Comparison of ENCODE assay signal across 7 cellular contexts in the genomic region with DNA sequence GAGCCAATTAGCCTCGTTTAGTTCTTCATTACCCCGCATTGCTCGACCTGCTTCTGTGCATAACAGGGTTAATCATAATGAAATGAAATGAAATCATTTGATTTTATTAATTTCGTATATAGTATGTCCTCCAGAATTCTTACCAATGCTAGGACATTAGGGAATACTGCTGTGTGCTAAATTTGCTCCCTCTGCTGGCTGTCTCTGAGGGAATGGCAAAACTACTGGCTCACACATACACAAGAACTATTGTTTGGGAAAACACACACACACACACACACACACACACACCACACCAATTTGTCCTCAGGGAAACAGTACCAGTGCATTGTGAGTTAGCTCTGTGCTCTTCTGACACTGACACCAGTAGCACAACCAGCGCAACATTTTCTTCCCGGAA.
DNase-seq lines count a peak whose midpoint lies in the region; ATAC-seq lines count a peak whose summit lies in the region.

No MANE protein-coding gene starts in this region.

- no peak overlapping the region for H3K4me3 Mint-ChIP-seq in naive thymus-derived CD8-positive, alpha-beta T cell
- no peak overlapping the region for H3K4me3 Mint-ChIP-seq in activated CD4-positive, alpha-beta T cell treated with anti-CD3 and anti-CD28 coated beads for 36 hours

- no peak overlapping the region for H3K27ac Mint-ChIP-seq in naive thymus-derived CD8-positive, alpha-beta T cell
- no peak overlapping the region for H3K27ac Mint-ChIP-seq in activated CD4-positive, alpha-beta T cell treated with anti-CD3 and anti-CD28 coated beads for 36 hours

- H3K27me3 Mint-ChIP-seq in naive thymus-derived CD8-positive, alpha-beta T cell: no peaks in the 10 kb centered on the region
- H3K27me3 Mint-ChIP-seq in activated CD4-positive, alpha-beta T cell treated with anti-CD3 and anti-CD28 coated beads for 36 hours: peaks cover 3% of the 10 kb centered on the region

- no peaks in the 10 kb centered on the region for H3K36me3 Mint-ChIP-seq in naive thymus-derived CD8-positive, alpha-beta T cell
- H3K36me3 Mint-ChIP-seq in activated CD4-positive, alpha-beta T cell treated with anti-CD3 and anti-CD28 coated beads for 36 hours (ENCODE audit: low read depth): no peaks in the 10 kb centered on the region

- intact Hi-C loops in sciatic nerve (cut with DNase I): no loop called here
- intact Hi-C loops in activated CD4-positive, alpha-beta T cell treated with anti-CD3 and anti-CD28 coated beads for 36 hours (cut with DNase I, micrococcal nuclease): no loop called here

- H3K4me3 ChIP-seq in HAP-1: no peak overlapping the region

- peaks cover 81% of the 10 kb centered on the region for H3K27me3 ChIP-seq in HAP-1 (ENCODE audit: low read depth)

- POLR2A ChIA-PET in naive thymus-derived CD8-positive, alpha-beta T cell (lab: Charles Lee): no interaction called here
- POLR2A ChIA-PET in activated CD4-positive, alpha-beta T cell treated with anti-CD3 and anti-CD28 coated beads for 36 hours (lab: Charles Lee): no interaction called here

- DNase-seq in HAP-1 (ENCODE audit: low spot score in 2 of 2) (peak; percentile 14 to 39), SW480 (ENCODE audit: low spot score) (peak; percentile 5), glomerular visceral epithelial cell (ENCODE audit: extremely low spot score) (peak; percentile 36), sciatic nerve (ENCODE audit: low spot score) (no peak), NCI-H345 treated with DMSO at 0.1 percent for 48 hours (lab: John Stamatoyannopoulos, UW; ENCODE audit: unreplicated experiment) (no peak)
- DNase-seq in naive thymus-derived CD8-positive, alpha-beta T cell: no peak
- DNase-seq in activated CD4-positive, alpha-beta T cell treated with anti-CD3 and anti-CD28 coated beads for 36 hours: no peak

- peaks cover 0 to 7% (median 0%) of the 10 kb centered on the region in 9 donors for H3K9me3 Mint-ChIP-seq in naive thymus-derived CD8-positive, alpha-beta T cell
- H3K9me3 Mint-ChIP-seq in activated CD4-positive, alpha-beta T cell treated with anti-CD3 and anti-CD28 coated beads for 36 hours (ENCODE audit: low read depth): no peaks in the 10 kb centered on the region

- peaks cover 25% of the 10 kb centered on the region for H3K4me1 ChIP-seq in HAP-1

- CTCF ChIA-PET in activated CD4-positive, alpha-beta T cell treated with anti-CD3 and anti-CD28 coated beads for 36 hours (lab: Charles Lee): interaction anchor here (0.7 kb wide), 1 partner anchor 102 kb away, joined by 3 read pairs; no protein-coding TSS in a partner anchor

- no peaks in the 10 kb centered on the region for H3K36me3 ChIP-seq in HAP-1 (replicated peaks)

- no peaks in the 10 kb centered on the region for H3K4me1 Mint-ChIP-seq in naive thymus-derived CD8-positive, alpha-beta T cell
- H3K4me1 Mint-ChIP-seq in activated CD4-positive, alpha-beta T cell treated with anti-CD3 and anti-CD28 coated beads for 36 hours: no peaks in the 10 kb centered on the region

- in situ Hi-C loops in HAP-1 (cut with MboI; ENCODE audit: low sequenced_read_pairs): loop anchor here (25.0 kb wide), 1 partner anchor 701 kb away; no protein-coding TSS in a partner anchor

- ATAC-seq in sciatic nerve: peak; percentile 41
- ATAC-seq in naive thymus-derived CD8-positive, alpha-beta T cell: no peak
- no peak for ATAC-seq in activated CD4-positive, alpha-beta T cell treated with anti-CD3 and anti-CD28 coated beads for 36 hours

- no peaks in the 10 kb centered on the region for H3K9me3 ChIP-seq in HAP-1

Comparison
In these comparisons a context has a peak if more than half of its experiments do, and no peak if none do; other contexts are left out.
1. DNase-seq: peak in HAP-1 (2 of 2), SW480 (single experiment) and glomerular visceral epithelial cell (single experiment); none in sciatic nerve (single experiment), naive thymus-derived CD8-positive, alpha-beta T cell (0 of 10), activated CD4-positive, alpha-beta T cell treated with anti-CD3 and anti-CD28 coated beads for 36 hours (single experiment) and NCI-H345 treated with DMSO at 0.1 percent for 48 hours (single experiment).